In genomic region chr17:57186231-57187019, GRCh38 we compare ENCODE assay signal across 30 cellular contexts.
DNase-seq lines count a peak whose midpoint lies in the region; ATAC-seq, FAIRE-seq and TF ChIP-seq lines count a peak whose summit lies in the region.
"Had no signal": no experiment of that assay in that cellular context is flagged by ENCODE, and none has a peak within 500 bp of the region (broad histone marks: within the 10 kb centered on the region; RNA-seq: fewer than 3 reads in every experiment).

No MANE protein-coding gene starts in this region.

- H3K4me3 Mint-ChIP-seq in brain: no peak overlapping the region
- H3K4me3 Mint-ChIP-seq: activated B cell treated with CpG ODN at 0.5 μM for 24 hours; activated naive CD4-positive, alpha-beta T cell treated with anti-CD3 and anti-CD28 coated beads, Interleukin-2, amount 50 U/mL, for 24 hours; activated T-helper 17 cell treated with anti-CD3 and anti-CD28 coated beads, Interleukin-2, amount 50 U/mL, for 72 hours; B cell; CD8-positive, alpha-beta memory T cell had no signal

- H3K9me3 ChIP-seq in heart left ventricle: no peaks in the 10 kb centered on the region
- H3K9me3 ChIP-seq in parathyroid adenoma (ENCODE audit: control insufficient read depth, low read length): no peaks in the 10 kb centered on the region
- H3K9me3 ChIP-seq in left lung: no peaks in the 10 kb centered on the region

- no peaks in the 10 kb centered on the region for H3K36me3 Mint-ChIP-seq in brain
- H3K36me3 Mint-ChIP-seq: activated naive CD4-positive, alpha-beta T cell treated with anti-CD3 and anti-CD28 coated beads, Interleukin-2, amount 50 U/mL, for 24 hours had no signal

- H3K4me3 ChIP-seq in heart left ventricle (no peak overlapping the region), parathyroid adenoma (ENCODE audit: low read depth, low read length) (no peak overlapping the region), left lung (no peak overlapping the region)
- H3K4me3 ChIP-seq: cardiac muscle cell, skin epidermis had no signal

- peaks cover 0 to 2% (median 0%) of the 10 kb centered on the region in 5 experiments for H3K9me3 Mint-ChIP-seq in brain
- H3K9me3 Mint-ChIP-seq: activated B cell treated with CpG ODN at 0.5 μM for 24 hours; activated naive CD4-positive, alpha-beta T cell treated with anti-CD3 and anti-CD28 coated beads, Interleukin-2, amount 50 U/mL, for 24 hours; activated T-helper 17 cell treated with anti-CD3 and anti-CD28 coated beads, Interleukin-2, amount 50 U/mL, for 72 hours; CD8-positive, alpha-beta memory T cell had no signal

- peaks cover 0 to 4% (median 0%) of the 10 kb centered on the region in 12 donors for H3K4me1 ChIP-seq in heart left ventricle
- H3K4me1 ChIP-seq in parathyroid adenoma: peaks cover 4% of the 10 kb centered on the region
- no peaks in the 10 kb centered on the region for H3K4me1 ChIP-seq in left lung

- H3K36me3 ChIP-seq in heart left ventricle: no peaks in the 10 kb centered on the region
- no peaks in the 10 kb centered on the region for H3K36me3 ChIP-seq in parathyroid adenoma (ENCODE audit: control insufficient read depth, insufficient read depth, low read length)
- H3K36me3 ChIP-seq in left lung: no peaks in the 10 kb centered on the region
- H3K36me3 ChIP-seq: cardiac muscle cell had no signal

- no peak overlapping the region for H3K27ac ChIP-seq in heart left ventricle
- H3K27ac ChIP-seq in parathyroid adenoma: peak overlapping the region; percentile 38
- no peak overlapping the region for H3K27ac ChIP-seq in left lung
- H3K27ac ChIP-seq: cardiac muscle cell, skin epidermis had no signal

- no peaks in the 10 kb centered on the region for H3K79me2 ChIP-seq in parathyroid adenoma

- FAIRE-seq in urothelium cell line (lab: Jason Lieb, UNC): no peak
- FAIRE-seq: endometrium, GM18507, HTR-8/SVneo, kidney had no signal

- H3K4me1 Mint-ChIP-seq in brain: peaks cover 20% of the 10 kb centered on the region
- H3K4me1 Mint-ChIP-seq: activated B cell treated with CpG ODN at 0.5 μM for 24 hours; activated naive CD4-positive, alpha-beta T cell treated with anti-CD3 and anti-CD28 coated beads, Interleukin-2, amount 50 U/mL, for 24 hours; activated T-helper 17 cell treated with anti-CD3 and anti-CD28 coated beads, Interleukin-2, amount 50 U/mL, for 72 hours; B cell; CD8-positive, alpha-beta memory T cell had no signal

- ATAC-seq in heart left ventricle (peak in 3 of 4 donors; percentile 22 to 71 (median 44)), Right ventricle myocardium inferior (no peak), left lung (no peak)
- ATAC-seq: activated T-helper 17 cell treated with anti-CD3 and anti-CD28 coated beads, Interleukin-2, amount 50 U/mL, for 72 hours had no signal

- no peaks in the 10 kb centered on the region for H3K27me3 ChIP-seq in heart left ventricle
- H3K27me3 ChIP-seq in parathyroid adenoma (ENCODE audit: control insufficient read depth, insufficient read depth, low read length): no peaks in the 10 kb centered on the region
- H3K27me3 ChIP-seq in left lung: no peaks in the 10 kb centered on the region
- H3K27me3 ChIP-seq: cardiac muscle cell had no signal

- TF ChIP-seq CTCF in heart left ventricle (IDR thresholded peaks at IDR 0.05): no peak
- TF ChIP-seq CTCF in brain (conservative IDR thresholded peaks at IDR 0.05): no peak
- no peak for TF ChIP-seq CTCF in parathyroid adenoma (IDR thresholded peaks at IDR 0.05)
- no peak for TF ChIP-seq CTCF in left lung (IDR thresholded peaks at IDR 0.05)

- no peaks in the 10 kb centered on the region for H3K27me3 Mint-ChIP-seq in brain

- TF ChIP-seq POLR2A in heart left ventricle (IDR thresholded peaks at IDR 0.05): no peak

- peak in 1 of 5 donors; percentile 58 for DNase-seq in heart left ventricle
- no peak for DNase-seq in Right ventricle myocardium inferior (ENCODE audit: missing footprints)
- peak; percentile 16 for DNase-seq in NCI-H2107 treated with DMSO at 0.1 percent for 48 hours (lab: John Stamatoyannopoulos, UW; ENCODE audit: unreplicated experiment)
- DNase-seq in urothelium cell line (ENCODE audit: low spot score): no peak
- no peak for DNase-seq in left lung
- DNase-seq in midbrain (lab: John Stamatoyannopoulos, UW): no peak
- DNase-seq: activated B cell treated with CpG ODN at 0.5 μM for 24 hours; activated CD4-positive, alpha-beta T cell treated with anti-CD3 and anti-CD28 coated beads, Interleukin-2, amount 50 U/mL, for 48 hours; activated CD8-positive, alpha-beta memory T cell treated with anti-CD3 and anti-CD28 coated beads, Interleukin-2, amount 50 U/mL, for 48 hours; CD8-positive, alpha-beta memory T cell; cortex of kidney; DMS79; GF-D8; GOT3; KG1; kidney; NCI-H187 treated with DMSO at 0.1 percent for 48 hours; NCI-H526; stimulated activated CD4-positive, alpha-beta T cell treated with anti-CD3 and anti-CD28 coated beads, Interleukin-2, amount 100 ng/mL, for 24 hours; T1000 had no signal

- no peak overlapping the region for H3K9ac ChIP-seq in parathyroid adenoma

- H3K4me2 ChIP-seq in parathyroid adenoma (ENCODE audit: low read length): no peak overlapping the region

- peak overlapping the region in 3 of 5 experiments; percentile 18 to 78 (median 44) for H3K27ac Mint-ChIP-seq in brain
- H3K27ac Mint-ChIP-seq: activated B cell treated with CpG ODN at 0.5 μM for 24 hours; activated naive CD4-positive, alpha-beta T cell treated with anti-CD3 and anti-CD28 coated beads, Interleukin-2, amount 50 U/mL, for 24 hours; activated T-helper 17 cell treated with anti-CD3 and anti-CD28 coated beads, Interleukin-2, amount 50 U/mL, for 72 hours; B cell had no signal

- peak overlapping the region; percentile 72 for H2AFZ ChIP-seq in parathyroid adenoma

- intact Hi-C loops in heart left ventricle (cut with DNase I) (no loop called here), Right ventricle myocardium inferior (cut with DNase I) (no loop called here), left lung (cut with DNase I) (no loop called here)

- WGBS in heart left ventricle, 4 donors: 32 to 38% (median 36%) methylated on average over 4 of the region's 4 CpGs

Comparison
In these comparisons a context has a peak if more than half of its experiments do, and no peak if none do; other contexts are left out.
1. ATAC-seq: peak in heart left ventricle (3 of 4); none in Right ventricle myocardium inferior (single experiment) and left lung (single experiment).